38 cellular contexts compared by ENCODE assay signal in genomic region chrX:70052895-70053615, GRCh38. TPM values are rescaled to one million over a fixed set of nuclear protein-coding genes. Genes with fewer than 3 reads are reported as not detected.
"Had no signal": no experiment of that assay in that cellular context is flagged by ENCODE, and none has a peak within 500 bp of the region (broad histone marks: within the 10 kb centered on the region; RNA-seq: fewer than 3 reads in every experiment).

No MANE protein-coding gene starts in this region.

- H3K36me3 ChIP-seq: gastroesophageal sphincter, heart right ventricle, pancreas, stomach, thyroid gland had no signal

- H3K4me3 ChIP-seq: gastroesophageal sphincter, heart right ventricle, lung, mucosa of descending colon, pancreas, stomach, thyroid gland had no signal

- H3K27ac Mint-ChIP-seq: dendritic cell treated with granulocyte-macrophage colony-stimulating factor and Interleukin-4, amounts not matched to agents 40 ng/mL and 50 ng/mL, for 4 days; endodermal cell; memory B cell; mesothelial cell of epicardium; naive B cell; nephron; stimulated activated effector memory CD8-positive, alpha-beta T cell treated with anti-CD3 and anti-CD28 coated beads, Interleukin-12 subunit alpha, Interleukin-12 subunit beta, amount 100 ng/mL, for 72 hours had no signal

- DNase-seq: central memory CD4-positive, alpha-beta T cell; effector CD8-positive, alpha-beta T cell; endodermal cell; foreskin keratinocyte; hippocampal formation; kidney glomerular epithelial cell; left colon; mucosa of descending colon; naive B cell; nucleus accumbens; pancreas; retina; stimulated activated CD4-positive, alpha-beta T cell treated with anti-CD3 and anti-CD28 coated beads, Interleukin-2, amount 100 ng/mL, for 24 hours; stimulated activated CD4-positive, alpha-beta T cell treated with anti-CD3 and anti-CD28 coated beads, Interleukin-4, amount 100 ng/mL, for 24 hours; stimulated activated naive CD4-positive, alpha-beta T cell treated with Interleukin-2 at 50 U/mL for 16 hours; stomach; thyroid gland; trophoblast cell had no signal

- H3K36me3 Mint-ChIP-seq: memory B cell; mesothelial cell of epicardium; naive B cell; stimulated activated effector memory CD8-positive, alpha-beta T cell treated with anti-CD3 and anti-CD28 coated beads, Interleukin-12 subunit alpha, Interleukin-12 subunit beta, amount 100 ng/mL, for 72 hours had no signal

- H3K9me3 ChIP-seq: gastroesophageal sphincter, heart right ventricle, mucosa of descending colon, pancreas, stomach, thyroid gland had no signal

- ATAC-seq: esophagus mucosa; foreskin keratinocyte; gastroesophageal sphincter; heart right ventricle; left colon; mucosa of descending colon; pancreas; sciatic nerve; stimulated activated effector memory CD8-positive, alpha-beta T cell treated with anti-CD3 and anti-CD28 coated beads, Interleukin-12 subunit alpha, Interleukin-12 subunit beta, amount 100 ng/mL, for 72 hours had no signal

- H3K27ac ChIP-seq: epithelial cell of prostate, foreskin keratinocyte, gastroesophageal sphincter, heart right ventricle, pancreas, stomach, thyroid gland had no signal

- H3K9me3 Mint-ChIP-seq: dendritic cell treated with granulocyte-macrophage colony-stimulating factor and Interleukin-4, amounts not matched to agents 40 ng/mL and 50 ng/mL, for 4 days; memory B cell; naive B cell; stimulated activated effector memory CD8-positive, alpha-beta T cell treated with anti-CD3 and anti-CD28 coated beads, Interleukin-12 subunit alpha, Interleukin-12 subunit beta, amount 100 ng/mL, for 72 hours had no signal

- H3K4me1 ChIP-seq: foreskin keratinocyte, gastroesophageal sphincter, heart right ventricle, pancreas, stomach, thyroid gland had no signal

- H3K4me3 Mint-ChIP-seq: dendritic cell treated with granulocyte-macrophage colony-stimulating factor and Interleukin-4, amounts not matched to agents 40 ng/mL and 50 ng/mL, for 4 days; endodermal cell; memory B cell; mesothelial cell of epicardium; naive B cell; nephron; stimulated activated effector memory CD8-positive, alpha-beta T cell treated with anti-CD3 and anti-CD28 coated beads, Interleukin-12 subunit alpha, Interleukin-12 subunit beta, amount 100 ng/mL, for 72 hours had no signal

- H3K27me3 Mint-ChIP-seq: dendritic cell treated with granulocyte-macrophage colony-stimulating factor and Interleukin-4, amounts not matched to agents 40 ng/mL and 50 ng/mL, for 4 days had no signal

- FAIRE-seq: colon, islet of Langerhans, pancreas had no signal

- H3K27me3 ChIP-seq: foreskin keratinocyte, gastroesophageal sphincter, thyroid gland had no signal

- H3K4me1 Mint-ChIP-seq: endodermal cell; memory B cell; mesothelial cell of epicardium; naive B cell; nephron; stimulated activated effector memory CD8-positive, alpha-beta T cell treated with anti-CD3 and anti-CD28 coated beads, Interleukin-12 subunit alpha, Interleukin-12 subunit beta, amount 100 ng/mL, for 72 hours had no signal

RNA-seq across cellular contexts. Expression of gene AWAT2, which starts 3.3 kb away (rescaled TPM):
- total RNA-seq: cerebellum, endodermal cell, esophagus mucosa, foreskin keratinocyte, gastroesophageal sphincter, heart right ventricle, left colon, liver, lung, mesothelial cell of epicardium, mucosa of descending colon, pancreas, posterior vena cava, sciatic nerve, stomach, temporal lobe, thyroid gland, urinary bladder had no signal
- polyA plus RNA-seq: foreskin keratinocyte, heart right ventricle, liver, pancreas, stomach, urinary bladder had no signal

RNA-seq across cellular contexts. Expression of gene OTUD6A, which starts 9.2 kb away (rescaled TPM):
- total RNA-seq: cerebellum, esophagus mucosa, foreskin keratinocyte, gastroesophageal sphincter, heart right ventricle, left colon, liver, lung, mesothelial cell of epicardium, mucosa of descending colon, pancreas, posterior vena cava, pulmonary artery endothelial cell, sciatic nerve, stomach, subcutaneous adipose tissue, temporal lobe, thyroid gland, urinary bladder had no signal
- polyA plus RNA-seq: foreskin keratinocyte, heart right ventricle, liver, lung, pancreas, stomach, urinary bladder had no signal
